8 cellular contexts compared by ENCODE assay signal in the genomic region with DNA sequence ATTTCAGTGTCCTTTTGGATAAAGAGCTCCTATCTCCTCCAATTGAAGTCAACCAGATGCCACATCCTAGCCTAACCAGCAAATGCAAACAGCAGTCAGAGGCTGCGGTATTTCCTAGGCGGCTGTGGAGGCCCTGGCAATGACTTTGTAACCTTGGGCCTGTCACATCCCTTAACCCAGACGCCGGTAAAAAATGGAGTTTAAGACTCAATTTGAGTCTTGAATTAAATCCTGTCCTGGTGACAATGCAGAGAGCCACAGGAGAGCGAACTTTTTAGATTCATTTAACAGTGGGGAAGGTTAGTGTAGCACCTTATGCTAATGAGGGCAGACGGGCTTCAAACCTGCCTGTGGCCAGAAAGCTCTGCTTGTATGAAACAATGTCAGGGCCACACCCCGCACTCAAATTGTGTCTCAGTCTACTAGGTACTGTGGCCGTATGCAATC. TPM values are rescaled to one million over a fixed set of nuclear protein-coding genes. Genes with fewer than 3 reads are reported as not detected.
DNase-seq lines count a peak whose midpoint lies in the region; ATAC-seq and TF ChIP-seq lines count a peak whose summit lies in the region.

No MANE protein-coding gene starts in this region.

- H3K9me3 ChIP-seq in Karpas-422 (ENCODE audit: low read length) (no peaks in the 10 kb centered on the region), adipocyte (ENCODE audit: control insufficient read depth, low read length) (no peaks in the 10 kb centered on the region), mononuclear cell (ENCODE audit: low read depth, low read length) (no peaks in the 10 kb centered on the region)

- DNase-seq in COLO668 (lab: John Stamatoyannopoulos, UW; ENCODE audit: unreplicated experiment) (peak; percentile 58), Karpas-422 (peak; percentile 70), adipocyte (ENCODE audit: low read depth) (peak; percentile 40), GM10266 (ENCODE audit: extremely low spot score) (no peak), NCI-H1436 treated with DMSO at 0.1 percent for 48 hours (lab: John Stamatoyannopoulos, UW) (no peak)

- TF ChIP-seq CTCF in GM10266 (IDR thresholded peaks at IDR 0.05; ENCODE audit: control insufficient read depth, insufficient read depth, low read depth, missing control alignments) = no peak

- no peak for ATAC-seq in HG03432 (IDR thresholded peaks at IDR 0.05; ENCODE audit: unreplicated experiment)
- no peak for ATAC-seq in GM21576 (IDR thresholded peaks at IDR 0.05; ENCODE audit: unreplicated experiment)

- H3K36me3 ChIP-seq in Karpas-422 (ENCODE audit: insufficient read depth, low read length) (peaks cover 19% of the 10 kb centered on the region), adipocyte (ENCODE audit: control insufficient read depth, insufficient read depth, low read length, severe bottlenecking) (no peaks in the 10 kb centered on the region)

- H3K9ac ChIP-seq in Karpas-422 (ENCODE audit: low read length) (peak overlapping the region; percentile 91), adipocyte (ENCODE audit: low read length) (peak overlapping the region; percentile 85)

- peaks cover 60% of the 10 kb centered on the region for H3K79me2 ChIP-seq in Karpas-422 (ENCODE audit: low read length)

- H3K4me1 ChIP-seq in Karpas-422 (ENCODE audit: low read length) (peaks cover 54% of the 10 kb centered on the region), adipocyte (ENCODE audit: control insufficient read depth, insufficient read depth, low read length) (peaks cover 42% of the 10 kb centered on the region), mononuclear cell (ENCODE audit: insufficient read depth, low read length) (peaks cover 43% of the 10 kb centered on the region)

- H3K27me3 ChIP-seq in Karpas-422 (ENCODE audit: low read length) (no peaks in the 10 kb centered on the region), adipocyte (replicated peaks; ENCODE audit: control insufficient read depth, insufficient read depth, low read length) (no peaks in the 10 kb centered on the region), mononuclear cell (ENCODE audit: insufficient read depth, low read length) (no peaks in the 10 kb centered on the region)

- peak overlapping the region; percentile 84 for H3K4me2 ChIP-seq in Karpas-422 (ENCODE audit: low read depth, low read length, poor library complexity, severe bottlenecking)

- H3K9me2 ChIP-seq in Karpas-422 (replicated peaks; ENCODE audit: insufficient read depth, low read length) = no peaks in the 10 kb centered on the region

- no peaks in the 10 kb centered on the region for H4K20me1 ChIP-seq in Karpas-422 (ENCODE audit: insufficient read depth, low read depth, low read length)

- peak overlapping the region; percentile 88 for H3K27ac ChIP-seq in Karpas-422 (ENCODE audit: low read length)

- no peak overlapping the region for H2AFZ ChIP-seq in Karpas-422 (ENCODE audit: low read length)

- H3K4me3 ChIP-seq in Karpas-422 (ENCODE audit: low read length) (peak overlapping the region; percentile 87), adipocyte (ENCODE audit: low read length) (peak overlapping the region; percentile 84), mononuclear cell (ENCODE audit: low read length) (peak overlapping the region; percentile 49)

RNA-seq across cellular contexts. Expression of a gene that starts 1.3 kb away (rescaled TPM):
- total RNA-seq in Karpas-422 (2014; rRNA removed; shearing (Covaris generic); ENCODE audit: low replicate concordance) = 149 and 291 TPM in 2 replicates
- total RNA-seq in mononuclear cell = 39.8 TPM

Comparison
In these comparisons a context has a peak if more than half of its experiments do, and no peak if none do; other contexts are left out.
1. DNase-seq: peak in COLO668 (single experiment), Karpas-422 (single experiment) and adipocyte (single experiment); none in GM10266 (single experiment) and NCI-H1436 treated with DMSO at 0.1 percent for 48 hours (single experiment).
2. Peak in every context shown above with its lines, with median percentiles within 50 percentile points of each other: H3K4me3 ChIP-seq.